ENCODE assay signal across 16 cellular contexts in the genomic region with DNA sequence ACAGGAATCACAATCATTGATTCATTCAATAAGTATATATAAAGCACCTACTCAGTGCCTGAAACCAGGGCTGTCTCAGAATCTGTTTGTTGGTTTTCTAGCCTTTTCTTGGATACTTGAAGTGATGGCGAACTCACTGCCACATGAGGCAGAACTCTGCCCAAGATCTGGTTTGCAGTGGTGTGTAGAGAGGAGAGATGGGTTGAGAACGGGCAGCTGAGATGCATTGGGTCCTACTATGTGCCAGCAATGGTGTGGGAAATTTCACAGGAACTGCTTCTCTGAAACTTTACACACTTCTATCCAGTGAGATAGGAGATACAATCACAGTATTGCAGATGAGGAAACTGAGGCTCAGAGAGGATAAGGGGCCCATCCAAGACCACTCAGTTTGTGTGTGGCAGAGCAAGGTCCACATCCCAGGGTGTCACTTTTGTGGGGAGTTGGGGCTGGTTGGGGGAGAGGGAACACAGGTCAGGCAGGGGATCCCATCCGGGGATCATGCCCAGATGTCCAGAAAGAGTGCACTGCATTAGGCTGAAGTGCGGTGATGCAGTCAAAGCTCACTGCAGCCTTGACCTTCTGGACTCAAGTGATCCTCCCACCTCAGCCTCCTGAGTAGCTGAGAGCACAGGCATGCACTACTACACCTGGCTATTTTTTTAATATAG.
"Had no signal": no experiment of that assay in that cellular context is flagged by ENCODE, and none has a peak within 500 bp of the region (broad histone marks: within the 10 kb centered on the region; RNA-seq: fewer than 3 reads in every experiment).

No MANE protein-coding gene starts in this region.

- H3K27ac Mint-ChIP-seq: dendritic cell treated with granulocyte-macrophage colony-stimulating factor and Interleukin-4, amounts not matched to agents 40 ng/mL and 50 ng/mL, for 4 days; nephron; stimulated activated naive B cell treated with anti-CD40 and anti-IgM and Interleukin-4, amounts not matched to agents 10 μg/mL and 1 μg/mL and 100 μg/mL, for 72 hours; stimulated activated naive CD8-positive, alpha-beta T cell treated with anti-CD3 and anti-CD28 coated beads, Interleukin-15, Interleukin-2, amounts not matched to agents 100 ng/mL and 50 ng/mL, for 24 hours had no signal

- FAIRE-seq: endothelial cell of umbilical vein had no signal

- H3K36me3 Mint-ChIP-seq: neural progenitor cell; stimulated activated naive B cell treated with anti-CD40 and anti-IgM and Interleukin-4, amounts not matched to agents 10 μg/mL and 1 μg/mL and 100 μg/mL, for 72 hours had no signal

- H3K9me3 Mint-ChIP-seq: dendritic cell treated with granulocyte-macrophage colony-stimulating factor and Interleukin-4, amounts not matched to agents 40 ng/mL and 50 ng/mL, for 4 days; nephron; neural progenitor cell; stimulated activated naive B cell treated with anti-CD40 and anti-IgM and Interleukin-4, amounts not matched to agents 10 μg/mL and 1 μg/mL and 100 μg/mL, for 72 hours; stimulated activated naive CD8-positive, alpha-beta T cell treated with anti-CD3 and anti-CD28 coated beads, Interleukin-15, Interleukin-2, amounts not matched to agents 100 ng/mL and 50 ng/mL, for 24 hours had no signal

- DNase-seq: colonic mucosa; effector CD8-positive, alpha-beta T cell; foreskin keratinocyte; heart left ventricle; islet precursor cell; left ventricle myocardium superior; lower lobe of right lung; stimulated activated CD4-positive, alpha-beta T cell treated with anti-CD3 and anti-CD28 coated beads, Interleukin-15, amount 100 ng/mL, for 24 hours; stimulated activated CD4-positive, alpha-beta T cell treated with anti-CD3 and anti-CD28 coated beads, Interleukin-2, amount 100 ng/mL, for 48 hours; stimulated activated naive B cell treated with anti-CD40 and anti-IgM and Interleukin-4, amounts not matched to agents 10 μg/mL and 1 μg/mL and 100 μg/mL, for 72 hours; uterus had no signal

- H3K4me3 Mint-ChIP-seq: dendritic cell treated with granulocyte-macrophage colony-stimulating factor and Interleukin-4, amounts not matched to agents 40 ng/mL and 50 ng/mL, for 4 days; nephron; neural progenitor cell; stimulated activated naive B cell treated with anti-CD40 and anti-IgM and Interleukin-4, amounts not matched to agents 10 μg/mL and 1 μg/mL and 100 μg/mL, for 72 hours; stimulated activated naive CD8-positive, alpha-beta T cell treated with anti-CD3 and anti-CD28 coated beads, Interleukin-15, Interleukin-2, amounts not matched to agents 100 ng/mL and 50 ng/mL, for 24 hours had no signal
